In genomic region chr21:41365377-41366107, GRCh38 we compare ENCODE assay signal across 20 cellular contexts. TPM values are rescaled to one million over a fixed set of nuclear protein-coding genes. Genes with fewer than 3 reads are reported as not detected.
DNase-seq lines count a peak whose midpoint lies in the region; ATAC-seq and TF ChIP-seq lines count a peak whose summit lies in the region.
"Had no signal": no experiment of that assay in that cellular context is flagged by ENCODE, and none has a peak within 500 bp of the region (broad histone marks: within the 10 kb centered on the region; RNA-seq: fewer than 3 reads in every experiment).

No MANE protein-coding gene starts in this region.

- TF ChIP-seq CTCF in Caco-2 (IDR thresholded peaks at IDR 0.05; ENCODE audit: insufficient read depth in 1 of 2, low read depth in 1 of 2, low read length in 1 of 2, severe bottlenecking in 1 of 2, unreplicated experiment in 1 of 2) (no peak), foreskin keratinocyte (conservative IDR thresholded peaks at IDR 0.05) (no peak)
- no peak for TF ChIP-seq CTCF in activated CD8-positive, alpha-beta T cell treated with anti-CD3 and anti-CD28 coated beads for 36 hours (IDR thresholded peaks at IDR 0.05)

- H3K4me1 ChIP-seq in Caco-2 (peaks cover 37% of the 10 kb centered on the region), foreskin keratinocyte (peaks cover 12% of the 10 kb centered on the region)
- H3K4me1 ChIP-seq: adrenal gland, colonic mucosa, parathyroid adenoma had no signal

- no peak for DNase-seq in activated T-cell treated with anti-CD3 and anti-CD28 coated beads, Interleukin-2, amount 50 U/mL, for 24 hours
- DNase-seq in activated T-cell treated with anti-CD3 and anti-CD28 coated beads, Interleukin-2, amount 50 U/mL, for 48 hours, result no peak
- no peak for DNase-seq in Caco-2
- DNase-seq in activated T-helper 1 cell treated with anti-CD3 and anti-CD28 coated beads, Interleukin-12 subunit alpha, Interleukin-12 subunit beta, Interleukin-2, Interleukin-4 antibody, amounts not matched to agents 30 ng/mL and 10 ng/mL and 1 ng/mL, durations not matched to agents 14 hours and 24 hours and 36 hours (ENCODE audit: low spot score), result no peak
- no peak for DNase-seq in naive thymus-derived CD8-positive, alpha-beta T cell
- no peak for DNase-seq in activated CD8-positive, alpha-beta T cell treated with anti-CD3 and anti-CD28 coated beads for 36 hours
- no peak for DNase-seq in foreskin keratinocyte
- DNase-seq in GF-D8 (lab: John Stamatoyannopoulos, UW), result no peak
- DNase-seq: activated CD4-positive, alpha-beta memory T cell treated with anti-CD3 and anti-CD28 coated beads, Interleukin-2, amount 10 ng/mL, durations not matched to agents 7 days and 5 days; activated CD4-positive, CD25-positive, alpha-beta regulatory T cell; activated T-cell treated with anti-CD3 and anti-CD28 coated beads, Interleukin-2, amount 50 U/mL, for 72 hours; brain microvascular endothelial cell; colonic mucosa; mesenchymal stem cell; NCI-H748 treated with DMSO at 0.1 percent for 48 hours; right cardiac atrium had no signal

- no peaks in the 10 kb centered on the region for H3K36me3 ChIP-seq in Caco-2 (ENCODE audit: control insufficient read depth, insufficient read depth, low read length)
- H3K36me3 ChIP-seq: adrenal gland, brain microvascular endothelial cell, colonic mucosa had no signal

- H3K4me3 ChIP-seq in Caco-2 (ENCODE audit: low read depth, low read length), result no peak overlapping the region
- H3K4me3 ChIP-seq: adrenal gland, colonic mucosa had no signal

- H3K27me3 ChIP-seq in Caco-2 (replicated peaks; ENCODE audit: control insufficient read depth, insufficient read depth, low read length) (no peaks in the 10 kb centered on the region), foreskin keratinocyte (no peaks in the 10 kb centered on the region)
- H3K27me3 ChIP-seq: adrenal gland, brain microvascular endothelial cell, colonic mucosa had no signal

- CTCF ChIA-PET in Caco-2 (lab: Charles Lee), result interaction anchor here (0.6 kb wide), 1 partner anchor 223 kb away, joined by 4 read pairs; no protein-coding TSS in a partner anchor
- CTCF ChIA-PET in activated CD8-positive, alpha-beta T cell treated with anti-CD3 and anti-CD28 coated beads for 36 hours (lab: Charles Lee), result interaction anchor here (1.1 kb wide), 1 partner anchor 82 kb away, joined by 7 read pairs; no protein-coding TSS in a partner anchor

- H3K4me3 Mint-ChIP-seq in activated T-cell treated with anti-CD3 and anti-CD28 coated beads, Interleukin-2, amount 50 U/mL, for 24 hours, result no peak overlapping the region
- H3K4me3 Mint-ChIP-seq in Caco-2 (ENCODE audit: unreplicated experiment), result no peak overlapping the region
- peak overlapping the region; percentile 34 for H3K4me3 Mint-ChIP-seq in activated T-helper 1 cell treated with anti-CD3 and anti-CD28 coated beads, Interleukin-12 subunit alpha, Interleukin-12 subunit beta, Interleukin-2, Interleukin-4 antibody, amounts not matched to agents 30 ng/mL and 10 ng/mL and 1 ng/mL, durations not matched to agents 14 hours and 24 hours and 36 hours
- peak overlapping the region in 7 of 10 donors; percentile 18 to 66 (median 26) for H3K4me3 Mint-ChIP-seq in naive thymus-derived CD8-positive, alpha-beta T cell
- H3K4me3 Mint-ChIP-seq in activated CD8-positive, alpha-beta T cell treated with anti-CD3 and anti-CD28 coated beads for 36 hours, result no peak overlapping the region

- no peaks in the 10 kb centered on the region for H3K9me3 ChIP-seq in Caco-2
- H3K9me3 ChIP-seq: adrenal gland, colonic mucosa had no signal

- no TSS peak for BruUV-seq in Caco-2 (replicated peaks; lab: Mats Ljungman, UMichigan)

- H3K4me1 Mint-ChIP-seq in activated T-cell treated with anti-CD3 and anti-CD28 coated beads, Interleukin-2, amount 50 U/mL, for 24 hours (ENCODE audit: low read depth), result peaks cover 94% of the 10 kb centered on the region
- peaks cover 32% of the 10 kb centered on the region for H3K4me1 Mint-ChIP-seq in Caco-2 (ENCODE audit: low read depth, unreplicated experiment)
- peaks cover 64% of the 10 kb centered on the region for H3K4me1 Mint-ChIP-seq in activated T-helper 1 cell treated with anti-CD3 and anti-CD28 coated beads, Interleukin-12 subunit alpha, Interleukin-12 subunit beta, Interleukin-2, Interleukin-4 antibody, amounts not matched to agents 30 ng/mL and 10 ng/mL and 1 ng/mL, durations not matched to agents 14 hours and 24 hours and 36 hours (ENCODE audit: low read depth)
- peaks cover 37 to 95% (median 88%) of the 10 kb centered on the region in 4 donors for H3K4me1 Mint-ChIP-seq in naive thymus-derived CD8-positive, alpha-beta T cell
- H3K4me1 Mint-ChIP-seq in activated CD8-positive, alpha-beta T cell treated with anti-CD3 and anti-CD28 coated beads for 36 hours (ENCODE audit: low read depth), result peaks cover 69% of the 10 kb centered on the region

- intact Hi-C loops in Caco-2 (cut with micrococcal nuclease; ENCODE audit: unreplicated experiment), result loop anchor here (1.0 to 5.0 kb wide), 5 partner anchors 43 to 228 kb away; no protein-coding TSS in a partner anchor
- intact Hi-C loops in activated T-helper 1 cell treated with anti-CD3 and anti-CD28 coated beads, Interleukin-12 subunit alpha, Interleukin-12 subunit beta, Interleukin-2, Interleukin-4 antibody, amounts not matched to agents 30 ng/mL and 10 ng/mL and 1 ng/mL, durations not matched to agents 14 hours and 24 hours and 36 hours (cut with micrococcal nuclease), result loop anchor here (10.0 kb wide), 1 partner anchor 639 kb away; no protein-coding TSS in a partner anchor
- intact Hi-C loops in activated CD8-positive, alpha-beta T cell treated with anti-CD3 and anti-CD28 coated beads for 36 hours (cut with micrococcal nuclease), result no loop called here

- peak overlapping the region; percentile 63 for H3K27ac Mint-ChIP-seq in activated T-cell treated with anti-CD3 and anti-CD28 coated beads, Interleukin-2, amount 50 U/mL, for 24 hours
- H3K27ac Mint-ChIP-seq in Caco-2 (ENCODE audit: unreplicated experiment), result peak overlapping the region; percentile 85
- H3K27ac Mint-ChIP-seq in activated T-helper 1 cell treated with anti-CD3 and anti-CD28 coated beads, Interleukin-12 subunit alpha, Interleukin-12 subunit beta, Interleukin-2, Interleukin-4 antibody, amounts not matched to agents 30 ng/mL and 10 ng/mL and 1 ng/mL, durations not matched to agents 14 hours and 24 hours and 36 hours, result no peak overlapping the region
- H3K27ac Mint-ChIP-seq in naive thymus-derived CD8-positive, alpha-beta T cell, result peak overlapping the region; percentile 39 to 100 (median 88)
- H3K27ac Mint-ChIP-seq in activated CD8-positive, alpha-beta T cell treated with anti-CD3 and anti-CD28 coated beads for 36 hours, result no peak overlapping the region
- H3K27ac Mint-ChIP-seq: activated T-cell treated with anti-CD3 and anti-CD28 coated beads, Interleukin-2, amount 50 U/mL, for 72 hours had no signal

- ATAC-seq in naive thymus-derived CD8-positive, alpha-beta T cell, result no peak
- no peak for ATAC-seq in activated CD8-positive, alpha-beta T cell treated with anti-CD3 and anti-CD28 coated beads for 36 hours
- no peak for ATAC-seq in foreskin keratinocyte
- ATAC-seq: activated T-cell treated with anti-CD3 and anti-CD28 coated beads, Interleukin-2, amount 50 U/mL, for 72 hours; HCT116; right cardiac atrium had no signal

- no peaks in the 10 kb centered on the region for H3K27me3 Mint-ChIP-seq in activated T-cell treated with anti-CD3 and anti-CD28 coated beads, Interleukin-2, amount 50 U/mL, for 24 hours
- H3K27me3 Mint-ChIP-seq in Caco-2 (ENCODE audit: insufficient read depth, unreplicated experiment), result no peaks in the 10 kb centered on the region
- H3K27me3 Mint-ChIP-seq in activated T-helper 1 cell treated with anti-CD3 and anti-CD28 coated beads, Interleukin-12 subunit alpha, Interleukin-12 subunit beta, Interleukin-2, Interleukin-4 antibody, amounts not matched to agents 30 ng/mL and 10 ng/mL and 1 ng/mL, durations not matched to agents 14 hours and 24 hours and 36 hours (ENCODE audit: insufficient read depth), result no peaks in the 10 kb centered on the region
- peaks cover 0 to 4% (median 0%) of the 10 kb centered on the region in 5 donors for H3K27me3 Mint-ChIP-seq in naive thymus-derived CD8-positive, alpha-beta T cell
- H3K27me3 Mint-ChIP-seq in activated CD8-positive, alpha-beta T cell treated with anti-CD3 and anti-CD28 coated beads for 36 hours, result no peaks in the 10 kb centered on the region
- H3K27me3 Mint-ChIP-seq: activated CD4-positive, alpha-beta memory T cell treated with anti-CD3 and anti-CD28 coated beads, Interleukin-2, amount 10 ng/mL, durations not matched to agents 7 days and 5 days had no signal

- H3K9me3 Mint-ChIP-seq in activated T-cell treated with anti-CD3 and anti-CD28 coated beads, Interleukin-2, amount 50 U/mL, for 24 hours, result no peaks in the 10 kb centered on the region
- H3K9me3 Mint-ChIP-seq in Caco-2 (ENCODE audit: unreplicated experiment), result peaks cover 3% of the 10 kb centered on the region
- H3K9me3 Mint-ChIP-seq in activated T-helper 1 cell treated with anti-CD3 and anti-CD28 coated beads, Interleukin-12 subunit alpha, Interleukin-12 subunit beta, Interleukin-2, Interleukin-4 antibody, amounts not matched to agents 30 ng/mL and 10 ng/mL and 1 ng/mL, durations not matched to agents 14 hours and 24 hours and 36 hours, result no peaks in the 10 kb centered on the region
- H3K9me3 Mint-ChIP-seq in naive thymus-derived CD8-positive, alpha-beta T cell, result no peaks in the 10 kb centered on the region
- H3K9me3 Mint-ChIP-seq in activated CD8-positive, alpha-beta T cell treated with anti-CD3 and anti-CD28 coated beads for 36 hours, result no peaks in the 10 kb centered on the region
- H3K9me3 Mint-ChIP-seq: activated CD4-positive, alpha-beta memory T cell treated with anti-CD3 and anti-CD28 coated beads, Interleukin-2, amount 10 ng/mL, durations not matched to agents 7 days and 5 days; activated T-cell treated with anti-CD3 and anti-CD28 coated beads, Interleukin-2, amount 50 U/mL, for 72 hours had no signal

- POLR2A ChIA-PET in Caco-2 (lab: Charles Lee), result no interaction called here
- POLR2A ChIA-PET in naive thymus-derived CD8-positive, alpha-beta T cell (lab: Charles Lee), result no interaction called here
- POLR2A ChIA-PET in activated CD8-positive, alpha-beta T cell treated with anti-CD3 and anti-CD28 coated beads for 36 hours (lab: Charles Lee), result no interaction called here

- peaks cover 14% of the 10 kb centered on the region for H3K36me3 Mint-ChIP-seq in activated T-cell treated with anti-CD3 and anti-CD28 coated beads, Interleukin-2, amount 50 U/mL, for 24 hours (ENCODE audit: low read depth)
- peaks cover 6% of the 10 kb centered on the region for H3K36me3 Mint-ChIP-seq in Caco-2 (ENCODE audit: insufficient read depth, unreplicated experiment)
- peaks cover 32% of the 10 kb centered on the region for H3K36me3 Mint-ChIP-seq in activated T-helper 1 cell treated with anti-CD3 and anti-CD28 coated beads, Interleukin-12 subunit alpha, Interleukin-12 subunit beta, Interleukin-2, Interleukin-4 antibody, amounts not matched to agents 30 ng/mL and 10 ng/mL and 1 ng/mL, durations not matched to agents 14 hours and 24 hours and 36 hours (ENCODE audit: low read depth)
- H3K36me3 Mint-ChIP-seq in naive thymus-derived CD8-positive, alpha-beta T cell, result peaks cover 0 to 31% (median 19%) of the 10 kb centered on the region in 3 donors
- H3K36me3 Mint-ChIP-seq in activated CD8-positive, alpha-beta T cell treated with anti-CD3 and anti-CD28 coated beads for 36 hours (ENCODE audit: low read depth), result peaks cover 3% of the 10 kb centered on the region

- no peak overlapping the region for H3K27ac ChIP-seq in foreskin keratinocyte
- H3K27ac ChIP-seq: adrenal gland, brain microvascular endothelial cell, colonic mucosa, parathyroid adenoma had no signal

RNA-seq across cellular contexts. Expression of gene MX2, which starts 3.7 kb away (rescaled TPM):
- 0.63 and 0.84 TPM in 2 replicates for total RNA-seq in Caco-2 (2022)
- 8.2 and 9.4 TPM in 2 replicates for total RNA-seq in activated T-helper 1 cell treated with anti-CD3 and anti-CD28 coated beads, Interleukin-12 subunit alpha, Interleukin-12 subunit beta, Interleukin-2, Interleukin-4 antibody, amounts not matched to agents 30 ng/mL and 10 ng/mL and 1 ng/mL, durations not matched to agents 14 hours and 24 hours and 36 hours
- 100 to 1,000 TPM; 114 to 125 TPM for total RNA-seq in naive thymus-derived CD8-positive, alpha-beta T cell
- 10 to 100 TPM; 27.8 to 49.6 (median 42.4) TPM for polyA plus RNA-seq in naive thymus-derived CD8-positive, alpha-beta T cell
- 10 to 100 TPM in 1 of 2 experiments, 1 to 10 TPM in 1; 9.2 to 10.3 TPM for total RNA-seq in activated CD8-positive, alpha-beta T cell treated with anti-CD3 and anti-CD28 coated beads for 36 hours
- 16.7 and 43.2 TPM in 2 replicates for total RNA-seq in foreskin keratinocyte
- polyA plus RNA-seq in foreskin keratinocyte, result 10.1 and 25.7 TPM in 2 replicates

RNA-seq across cellular contexts. Expression of gene FAM3B, which starts 48.9 kb away (rescaled TPM):
- total RNA-seq in Caco-2 (2022) (59.5 and 59.7 TPM in 2 replicates), foreskin keratinocyte (not detected in 2 replicates)
- total RNA-seq in activated T-helper 1 cell treated with anti-CD3 and anti-CD28 coated beads, Interleukin-12 subunit alpha, Interleukin-12 subunit beta, Interleukin-2, Interleukin-4 antibody, amounts not matched to agents 30 ng/mL and 10 ng/mL and 1 ng/mL, durations not matched to agents 14 hours and 24 hours and 36 hours, result not detected in 2 replicates
- total RNA-seq in naive thymus-derived CD8-positive, alpha-beta T cell, result not detected
- polyA plus RNA-seq in naive thymus-derived CD8-positive, alpha-beta T cell, result not detected
- total RNA-seq in activated CD8-positive, alpha-beta T cell treated with anti-CD3 and anti-CD28 coated beads for 36 hours, result not detected
- not detected in 2 replicates for polyA plus RNA-seq in foreskin keratinocyte
- total RNA-seq: activated CD4-positive, alpha-beta memory T cell treated with anti-CD3 and anti-CD28 coated beads, Interleukin-2, amount 10 ng/mL, durations not matched to agents 7 days and 5 days; activated T-cell treated with anti-CD3 and anti-CD28 coated beads, Interleukin-2, amount 50 U/mL, for 72 hours had no signal
- polyA plus RNA-seq: BJ had no signal

Comparison
In these comparisons a context has a peak if more than half of its experiments do, and no peak if none do; other contexts are left out.
1. H3K27ac Mint-ChIP-seq: peak in activated T-cell treated with anti-CD3 and anti-CD28 coated beads, Interleukin-2, amount 50 U/mL, for 24 hours (single experiment), Caco-2 (single experiment) and naive thymus-derived CD8-positive, alpha-beta T cell (10 of 10); none in activated T-helper 1 cell treated with anti-CD3 and anti-CD28 coated beads, Interleukin-12 subunit alpha, Interleukin-12 subunit beta, Interleukin-2, Interleukin-4 antibody, amounts not matched to agents 30 ng/mL and 10 ng/mL and 1 ng/mL, durations not matched to agents 14 hours and 24 hours and 36 hours (single experiment) and activated CD8-positive, alpha-beta T cell treated with anti-CD3 and anti-CD28 coated beads for 36 hours (single experiment).
2. H3K4me3 Mint-ChIP-seq: peak in activated T-helper 1 cell treated with anti-CD3 and anti-CD28 coated beads, Interleukin-12 subunit alpha, Interleukin-12 subunit beta, Interleukin-2, Interleukin-4 antibody, amounts not matched to agents 30 ng/mL and 10 ng/mL and 1 ng/mL, durations not matched to agents 14 hours and 24 hours and 36 hours (single experiment) and naive thymus-derived CD8-positive, alpha-beta T cell (7 of 10); none in activated T-cell treated with anti-CD3 and anti-CD28 coated beads, Interleukin-2, amount 50 U/mL, for 24 hours (single experiment), Caco-2 (single experiment) and activated CD8-positive, alpha-beta T cell treated with anti-CD3 and anti-CD28 coated beads for 36 hours (single experiment).
3. RNA of gene FAM3B, which starts 48.9 kb away (total RNA-seq): 59.5 to 59.7 TPM in Caco-2; not detected in foreskin keratinocyte, not detected in activated T-helper 1 cell treated with anti-CD3 and anti-CD28 coated beads, Interleukin-12 subunit alpha, Interleukin-12 subunit beta, Interleukin-2, Interleukin-4 antibody, amounts not matched to agents 30 ng/mL and 10 ng/mL and 1 ng/mL, durations not matched to agents 14 hours and 24 hours and 36 hours, not detected in naive thymus-derived CD8-positive, alpha-beta T cell and not detected in activated CD8-positive, alpha-beta T cell treated with anti-CD3 and anti-CD28 coated beads for 36 hours; every median in the first group is over 10 times any median in the second.